Comparison of ENCODE assay signal across 8 cellular contexts in the genomic region with DNA sequence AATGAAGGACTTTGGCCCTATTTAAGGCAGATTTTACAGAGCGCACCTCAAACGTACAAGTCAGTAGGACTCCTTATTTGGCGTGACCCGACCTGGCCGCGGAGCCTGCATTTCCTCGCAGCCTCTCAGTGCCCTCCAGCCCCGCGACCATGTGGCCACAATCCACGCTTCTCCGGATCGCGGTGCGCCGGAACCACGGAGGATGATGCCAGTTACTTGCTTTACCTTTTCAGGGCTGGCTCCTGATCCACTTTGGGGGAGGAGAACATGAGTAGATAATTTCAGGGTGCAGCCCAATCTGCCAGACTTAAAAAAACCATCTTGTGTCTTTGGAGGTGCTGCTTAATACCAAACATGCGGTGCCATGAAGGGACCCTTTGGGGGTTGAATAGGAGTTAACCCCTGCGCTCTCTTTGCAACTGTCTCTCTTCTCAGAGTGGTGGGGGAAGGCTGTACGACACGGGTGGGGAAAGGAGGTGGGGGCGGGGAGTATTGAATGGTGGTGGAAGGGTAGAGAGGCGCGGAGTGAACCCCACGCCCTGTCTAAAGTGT. TPM values are rescaled to one million over a fixed set of nuclear protein-coding genes. Genes with fewer than 3 reads are reported as not detected.
DNase-seq lines count a peak whose midpoint lies in the region; ATAC-seq lines count a peak whose summit lies in the region.

No MANE protein-coding gene starts in this region.

- H3K27me3 Mint-ChIP-seq in immature natural killer cell (ENCODE audit: low read depth in 3 of 3), result peaks cover 14 to 27% (median 23%) of the 10 kb centered on the region in 3 donors

- H3K27ac Mint-ChIP-seq in immature natural killer cell, result peak overlapping the region; percentile 87 to 96 (median 95)

- H3K4me1 Mint-ChIP-seq in immature natural killer cell, result peaks cover 33 to 39% of the 10 kb centered on the region in 2 donors

- H3K36me3 Mint-ChIP-seq in immature natural killer cell, result no peaks in the 10 kb centered on the region

- H3K4me3 Mint-ChIP-seq in immature natural killer cell, result peak overlapping the region; percentile 88 to 95 (median 91)

- peak; percentile 76 for DNase-seq in Right ventricle myocardium inferior (ENCODE audit: missing footprints)
- no peak for DNase-seq in cardiac septum (ENCODE audit: low spot score)
- DNase-seq in immature natural killer cell, result peak in 2 of 3 donors; percentile 10 to 31
- DNase-seq in stimulated activated naive CD8-positive, alpha-beta T cell treated with anti-CD3 and anti-CD28 coated beads, Interleukin-15, Interleukin-2, amounts not matched to agents 100 U/mL and 50 U/mL, for 24 hours, result peak; percentile 48
- no peak for DNase-seq in NCI-H187 treated with DMSO at 0.1 percent for 48 hours (lab: John Stamatoyannopoulos, UW)

- intact Hi-C loops in Right ventricle myocardium inferior (cut with DNase I), result no loop called here
- intact Hi-C loops in cardiac septum (cut with DNase I), result no loop called here

- ATAC-seq in Right ventricle myocardium inferior (no peak), HG03175 (IDR thresholded peaks at IDR 0.05; ENCODE audit: unreplicated experiment) (no peak), HG03039 (IDR thresholded peaks at IDR 0.05; ENCODE audit: unreplicated experiment) (no peak)
- no peak for ATAC-seq in stimulated activated naive CD8-positive, alpha-beta T cell treated with anti-CD3 and anti-CD28 coated beads, Interleukin-15, Interleukin-2, amounts not matched to agents 100 U/mL and 50 U/mL, for 24 hours

- H3K27ac ChIP-seq in adipose tissue (ENCODE audit: low read depth, low read length), result peak overlapping the region; percentile 42

- 5 to 21% (median 9%) methylated on average over 24 of the region's 24 CpGs for WGBS in adipose tissue, 3 donors

- H3K9me3 Mint-ChIP-seq in immature natural killer cell, result no peaks in the 10 kb centered on the region

RNA-seq across cellular contexts. Expression of gene FRAT1, which starts 1.5 kb away (rescaled TPM):
- 5.4 TPM for total RNA-seq in Right ventricle myocardium inferior
- 1.6 TPM for total RNA-seq in cardiac septum
- 1 to 10 TPM; 2.5 to 2.9 (median 2.7) TPM for polyA plus RNA-seq in adipose tissue
- polyA plus RNA-seq in immature natural killer cell, result 10 to 100 TPM in 1 of 3 donors, 1 to 10 TPM in 2; 8.0 to 15.2 (median 8.1) TPM

RNA-seq across cellular contexts. Expression of gene FRAT2, which starts 14.0 kb away (rescaled TPM):
- total RNA-seq in Right ventricle myocardium inferior (9.1 TPM), cardiac septum (4.8 TPM)
- polyA plus RNA-seq in adipose tissue (10 to 100 TPM in 1 of 3 donors, 1 to 10 TPM in 2; 6.4 to 16.6 (median 9.9) TPM), immature natural killer cell (10 to 100 TPM; 11.5 to 22.5 (median 15.9) TPM)

RNA-seq across cellular contexts. Expression of gene ARHGAP19, which starts 28.1 kb away (rescaled TPM):
- total RNA-seq in Right ventricle myocardium inferior (5.6 TPM), cardiac septum (4.4 TPM)
- polyA plus RNA-seq in adipose tissue (1 to 10 TPM; 1.7 to 4.8 (median 2.4) TPM), immature natural killer cell (1 to 10 TPM; 4.9 to 8.2 (median 6.7) TPM)

Comparison
In these comparisons a context has a peak if more than half of its experiments do, and no peak if none do; other contexts are left out.
1. DNase-seq: peak in Right ventricle myocardium inferior (single experiment), immature natural killer cell (2 of 3) and stimulated activated naive CD8-positive, alpha-beta T cell treated with anti-CD3 and anti-CD28 coated beads, Interleukin-15, Interleukin-2, amounts not matched to agents 100 U/mL and 50 U/mL, for 24 hours (single experiment); none in cardiac septum (single experiment) and NCI-H187 treated with DMSO at 0.1 percent for 48 hours (single experiment).